ENCODE assay signal across 8 cellular contexts in the genomic region with DNA sequence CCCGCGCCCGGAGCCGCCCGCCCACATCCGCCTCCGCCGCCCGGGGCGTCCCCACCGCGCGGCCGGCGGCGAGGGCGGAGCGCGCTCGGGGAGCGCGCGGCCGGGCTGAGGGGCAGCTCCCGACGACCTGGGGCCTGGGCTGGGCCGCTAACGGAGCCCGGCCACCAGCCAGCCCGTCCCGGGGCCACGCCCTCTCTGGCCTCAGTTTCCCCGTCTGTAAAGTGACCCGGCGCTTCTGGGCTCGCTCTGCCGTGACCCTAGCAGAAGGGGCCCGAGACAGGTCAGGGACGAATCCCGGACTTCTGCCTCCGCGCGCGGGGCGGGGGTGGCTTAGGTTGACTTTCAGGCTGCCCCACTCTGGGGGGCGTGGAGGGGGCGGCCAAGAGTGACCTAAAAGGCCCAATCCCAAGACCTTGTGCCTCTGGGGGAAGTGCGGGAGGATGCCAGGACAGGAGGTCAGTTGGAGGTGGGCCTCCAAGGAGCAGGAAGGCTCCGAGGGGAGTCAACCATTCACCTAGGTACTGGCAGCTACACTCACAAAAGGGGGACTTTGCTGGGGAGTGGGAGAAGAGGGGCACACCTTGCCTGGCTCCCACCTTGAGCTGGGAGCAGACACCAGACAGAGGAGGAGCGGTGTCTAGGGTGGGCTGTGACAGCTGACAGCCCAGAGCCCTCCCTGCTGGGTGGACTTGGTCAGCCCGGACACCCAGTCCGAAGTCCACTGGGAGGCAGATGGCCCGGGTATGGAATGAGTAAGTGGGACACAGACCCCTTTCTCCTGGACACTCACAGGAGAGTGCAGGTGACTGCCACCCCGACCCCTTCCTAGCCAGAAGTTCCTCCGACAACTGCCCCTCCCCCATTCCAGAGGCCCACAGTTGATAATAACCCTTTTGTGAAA. TPM values are rescaled to one million over a fixed set of nuclear protein-coding genes. Genes with fewer than 3 reads are reported as not detected.
DNase-seq lines count a peak whose midpoint lies in the region; ATAC-seq and TF ChIP-seq lines count a peak whose summit lies in the region.

No MANE protein-coding gene starts in this region.

- H3K27ac ChIP-seq in SK-N-SH (ENCODE audit: low read depth in 2 of 2, low read length in 1 of 2) = peak overlapping the region in 1 of 2 experiments; percentile 67; a peak in 1 of 4 replicates
- H3K27ac ChIP-seq in spleen = peak overlapping the region; percentile 76 to 95 (median 90)

- no peaks in the 10 kb centered on the region for H3K9me2 ChIP-seq in SK-N-SH

- POLR2A ChIA-PET in SK-N-SH (lab: Yijun Ruan, JAX) = no interaction called here

- H3K36me3 ChIP-seq in SK-N-SH (replicated peaks in 1 of 2; ENCODE audit: control insufficient read depth in 1 of 2, insufficient read depth in 2 of 2, low read length in 1 of 2) = peaks cover 0 to 11% of the 10 kb centered on the region in 2 experiments
- peaks cover 0 to 17% (median 5%) of the 10 kb centered on the region in 6 donors for H3K36me3 ChIP-seq in spleen

- H3K27me3 ChIP-seq in SK-N-SH (ENCODE audit: insufficient read depth) (no peaks in the 10 kb centered on the region), spleen (replicated peaks in 1 of 7) (no peaks in the 10 kb centered on the region)

- ATAC-seq in GM19467 (IDR thresholded peaks at IDR 0.05; ENCODE audit: unreplicated experiment) = no peak

- no peak for TF ChIP-seq RAD21 in SK-N-SH (IDR thresholded peaks at IDR 0.05; ENCODE audit: low read length)

- peak overlapping the region; percentile 91 for H2AFZ ChIP-seq in SK-N-SH (ENCODE audit: low read depth)

- H3K4me2 ChIP-seq in SK-N-SH = peak overlapping the region; percentile 95

- CTCF ChIA-PET in SK-N-SH (lab: Yijun Ruan, JAX) = interaction anchor here (1.2 to 4.2 kb wide), 3 partner anchors 21 to 30 kb away, joined by 3 to 25 read pairs (median 15); no protein-coding TSS in a partner anchor

- H3K9me3 ChIP-seq in SK-N-SH (no peaks in the 10 kb centered on the region), spleen (no peaks in the 10 kb centered on the region)

- peaks cover 19% of the 10 kb centered on the region for H3F3A ChIP-seq in SK-N-SH (replicated peaks; ENCODE audit: insufficient read depth)

- H3K79me2 ChIP-seq in SK-N-SH (ENCODE audit: insufficient read depth) = peaks cover 40% of the 10 kb centered on the region

- H4K20me1 ChIP-seq in SK-N-SH (ENCODE audit: insufficient read depth) = peaks cover 38% of the 10 kb centered on the region

- intact Hi-C loops in spleen (cut with DNase I; ENCODE audit: low total_unique reads) = no loop called here

- TF ChIP-seq EP300 in SK-N-SH (IDR thresholded peaks at IDR 0.05; ENCODE audit: borderline replicate concordance in 1 of 2, low read depth in 1 of 2, low read length in 1 of 2) = no peak

- TF ChIP-seq POLR2A in spleen (IDR thresholded peaks at IDR 0.05) = no peak

- TF ChIP-seq CTCF in HFF-Myc (IDR thresholded peaks at IDR 0.05; ENCODE audit: low read depth, low read length, missing control alignments) (no peak), SK-N-SH (IDR thresholded peaks at IDR 0.05) (no peak), spleen (IDR thresholded peaks at IDR 0.05 in 8 of 11, conservative IDR thresholded peaks at IDR 0.05 in 3 of 11) (no peak)

- DNase-seq in EL (peak; percentile 60), HFF-Myc (ENCODE audit: extremely low read depth, low read depth) (no peak), SK-N-SH (peak; percentile 94), astrocyte of the hippocampus (ENCODE audit: low read depth, low spot score) (peak; percentile 81), spleen (peak; percentile 92), MV-4-11 (lab: John Stamatoyannopoulos, UW) (no peak)

- H3K4me1 ChIP-seq in SK-N-SH (ENCODE audit: control insufficient read depth in 1 of 2, insufficient read depth in 2 of 2, low read depth in 1 of 2, low read length in 1 of 2) (peaks cover 8 to 48% of the 10 kb centered on the region in 2 experiments; a peak in 3 of 4 replicates), spleen (peaks cover 51 to 88% (median 78%) of the 10 kb centered on the region in 6 donors)

- H3K4me3 ChIP-seq in HFF-Myc (replicated peaks; ENCODE audit: low read depth, low read length) (peak overlapping the region; percentile 36), SK-N-SH (ENCODE audit: low read depth in 2 of 2, low read length in 1 of 2) (peak overlapping the region; percentile 55 to 79), iPS-11a (ENCODE audit: low read depth, low read length) (peak overlapping the region; percentile 41), spleen (peak overlapping the region in 7 of 8 donors; percentile 22 to 94 (median 38))

- WGBS in SK-N-SH (ENCODE audit: low lambda C conversion rate) = 80% methylated on average over 6 of the region's 55 CpGs
- WGBS in spleen, 5 donors = 11 to 38% (median 23%) methylated on average over 14 to 55 of the region's 55 CpGs

- H3K9ac ChIP-seq in SK-N-SH = peak overlapping the region; percentile 60

TF ChIP-seq in SK-N-SH, 30 proteins besides CTCF, POLR2A, EP300 and RAD21:
- TF ChIP-seq POLR2AphosphoS5 (IDR thresholded peaks at IDR 0.05; ENCODE audit: low read depth, low read length) (0 out of 2 replicates have a peak, but pooled peaks have one; percentile 42), ELF1 (IDR thresholded peaks at IDR 0.05) (no peak)

RNA-seq across cellular contexts. Expression of a gene that starts 0.5 kb away (rescaled TPM):
- 185 and 198 TPM in 2 replicates for polyA plus RNA-seq in SK-N-SH (2012; rRNA removed)
- polyA plus RNA-seq in SK-N-SH (2012; cell fraction: cytosol; rRNA removed) = 99.2 and 137 TPM in 2 replicates
- 365 and 420 TPM in 2 replicates for polyA plus RNA-seq in SK-N-SH (2012; cell fraction: nucleus; rRNA removed)
- 100 to 1,000 TPM; 107 to 184 (median 141) TPM for total RNA-seq in spleen
- polyA plus RNA-seq in spleen = 100 to 1,000 TPM in 1 of 3 donors, 10 to 100 TPM in 2; 56.2 to 114 (median 61.6) TPM

RNA-seq across cellular contexts. Expression of a gene that starts 4.9 kb away (rescaled TPM):
- polyA plus RNA-seq in SK-N-SH (2012; rRNA removed) (2.9 and 3.1 TPM in 2 replicates), spleen (1 to 10 TPM in 2 of 3 donors, under 1 TPM in 1; 0.74 to 2.9 (median 1.1) TPM)
- 1.4 and 2.2 TPM in 2 replicates for polyA plus RNA-seq in SK-N-SH (2012; cell fraction: cytosol; rRNA removed)
- polyA plus RNA-seq in SK-N-SH (2012; cell fraction: nucleus; rRNA removed) = 1.7 TPM in 2 replicates
- total RNA-seq in spleen = 10 to 100 TPM in 1 of 7 donors, 1 to 10 TPM in 6; 4.2 to 11.5 (median 7.9) TPM

RNA-seq across cellular contexts. Expression of a gene that starts 43.1 kb away (rescaled TPM):
- polyA plus RNA-seq in SK-N-SH (2012; rRNA removed) = 122 and 137 TPM in 2 replicates
- 57.2 and 97.8 TPM in 2 replicates for polyA plus RNA-seq in SK-N-SH (2012; cell fraction: cytosol; rRNA removed)
- 109 and 142 TPM in 2 replicates for polyA plus RNA-seq in SK-N-SH (2012; cell fraction: nucleus; rRNA removed)
- 100 to 1,000 TPM in 3 of 7 donors, 10 to 100 TPM in 4; 56.7 to 198 (median 76.4) TPM for total RNA-seq in spleen
- 100 to 1,000 TPM; 119 to 226 (median 184) TPM for polyA plus RNA-seq in spleen

Comparison
In these comparisons a context has a peak if more than half of its experiments do, and no peak if none do; other contexts are left out.
1. DNase-seq: peak in EL (single experiment), SK-N-SH (single experiment), astrocyte of the hippocampus (single experiment) and spleen (single experiment); none in HFF-Myc (single experiment) and MV-4-11 (single experiment).
2. Peak in every context shown above with its lines, with median percentiles within 50 percentile points of each other: H3K4me3 ChIP-seq.